Comparison of ENCODE assay signal across 1 cellular context in the genomic region with DNA sequence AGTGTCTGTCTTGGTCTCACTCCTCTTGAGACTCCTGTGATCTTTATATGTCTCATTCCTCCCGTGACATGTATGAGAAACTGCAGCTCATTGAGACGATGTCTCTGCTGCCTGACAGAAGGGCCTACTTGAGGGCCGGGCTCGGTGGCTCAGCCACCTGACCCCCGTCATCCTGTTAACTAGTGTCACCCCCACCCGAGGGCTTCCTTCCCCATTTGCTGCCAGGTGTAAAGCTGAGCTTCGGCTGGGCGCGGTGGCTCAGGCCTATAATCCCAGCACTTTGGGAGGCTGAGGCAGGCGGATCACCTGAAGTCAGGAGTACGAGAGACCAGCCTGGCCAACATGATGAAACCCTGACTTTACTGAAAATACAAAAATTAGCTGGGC.
TF ChIP-seq lines count a peak whose summit lies in the region.

No MANE protein-coding gene starts in this region.

TF ChIP-seq in GM23338, 12 proteins besides CTCF, POLR2A, EP300 and RAD21:
- TF ChIP-seq, protein P1, sequence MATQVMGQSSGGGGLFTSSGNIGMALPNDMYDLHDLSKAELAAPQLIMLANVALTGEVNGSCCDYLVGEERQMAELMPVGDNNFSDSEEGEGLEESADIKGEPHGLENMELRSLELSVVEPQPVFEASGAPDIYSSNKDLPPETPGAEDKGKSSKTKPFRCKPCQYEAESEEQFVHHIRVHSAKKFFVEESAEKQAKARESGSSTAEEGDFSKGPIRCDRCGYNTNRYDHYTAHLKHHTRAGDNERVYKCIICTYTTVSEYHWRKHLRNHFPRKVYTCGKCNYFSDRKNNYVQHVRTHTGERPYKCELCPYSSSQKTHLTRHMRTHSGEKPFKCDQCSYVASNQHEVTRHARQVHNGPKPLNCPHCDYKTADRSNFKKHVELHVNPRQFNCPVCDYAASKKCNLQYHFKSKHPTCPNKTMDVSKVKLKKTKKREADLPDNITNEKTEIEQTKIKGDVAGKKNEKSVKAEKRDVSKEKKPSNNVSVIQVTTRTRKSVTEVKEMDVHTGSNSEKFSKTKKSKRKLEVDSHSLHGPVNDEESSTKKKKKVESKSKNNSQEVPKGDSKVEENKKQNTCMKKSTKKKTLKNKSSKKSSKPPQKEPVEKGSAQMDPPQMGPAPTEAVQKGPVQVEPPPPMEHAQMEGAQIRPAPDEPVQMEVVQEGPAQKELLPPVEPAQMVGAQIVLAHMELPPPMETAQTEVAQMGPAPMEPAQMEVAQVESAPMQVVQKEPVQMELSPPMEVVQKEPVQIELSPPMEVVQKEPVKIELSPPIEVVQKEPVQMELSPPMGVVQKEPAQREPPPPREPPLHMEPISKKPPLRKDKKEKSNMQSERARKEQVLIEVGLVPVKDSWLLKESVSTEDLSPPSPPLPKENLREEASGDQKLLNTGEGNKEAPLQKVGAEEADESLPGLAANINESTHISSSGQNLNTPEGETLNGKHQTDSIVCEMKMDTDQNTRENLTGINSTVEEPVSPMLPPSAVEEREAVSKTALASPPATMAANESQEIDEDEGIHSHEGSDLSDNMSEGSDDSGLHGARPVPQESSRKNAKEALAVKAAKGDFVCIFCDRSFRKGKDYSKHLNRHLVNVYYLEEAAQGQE (IDR thresholded peaks at IDR 0.05; ENCODE audit: unreplicated experiment) = no peak
- no peak for TF ChIP-seq CREB1 (CRISPR knock-in tag; IDR thresholded peaks at IDR 0.05; ENCODE audit: low read depth)
- TF ChIP-seq, protein P2, sequence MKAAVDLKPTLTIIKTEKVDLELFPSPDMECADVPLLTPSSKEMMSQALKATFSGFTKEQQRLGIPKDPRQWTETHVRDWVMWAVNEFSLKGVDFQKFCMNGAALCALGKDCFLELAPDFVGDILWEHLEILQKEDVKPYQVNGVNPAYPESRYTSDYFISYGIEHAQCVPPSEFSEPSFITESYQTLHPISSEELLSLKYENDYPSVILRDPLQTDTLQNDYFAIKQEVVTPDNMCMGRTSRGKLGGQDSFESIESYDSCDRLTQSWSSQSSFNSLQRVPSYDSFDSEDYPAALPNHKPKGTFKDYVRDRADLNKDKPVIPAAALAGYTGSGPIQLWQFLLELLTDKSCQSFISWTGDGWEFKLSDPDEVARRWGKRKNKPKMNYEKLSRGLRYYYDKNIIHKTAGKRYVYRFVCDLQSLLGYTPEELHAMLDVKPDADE (IDR thresholded peaks at IDR 0.05) = no peak
- TF ChIP-seq ZNF331 (CRISPR knock-in tag; IDR thresholded peaks at IDR 0.05; ENCODE audit: low read depth) = no peak
- TF ChIP-seq, protein P3, sequence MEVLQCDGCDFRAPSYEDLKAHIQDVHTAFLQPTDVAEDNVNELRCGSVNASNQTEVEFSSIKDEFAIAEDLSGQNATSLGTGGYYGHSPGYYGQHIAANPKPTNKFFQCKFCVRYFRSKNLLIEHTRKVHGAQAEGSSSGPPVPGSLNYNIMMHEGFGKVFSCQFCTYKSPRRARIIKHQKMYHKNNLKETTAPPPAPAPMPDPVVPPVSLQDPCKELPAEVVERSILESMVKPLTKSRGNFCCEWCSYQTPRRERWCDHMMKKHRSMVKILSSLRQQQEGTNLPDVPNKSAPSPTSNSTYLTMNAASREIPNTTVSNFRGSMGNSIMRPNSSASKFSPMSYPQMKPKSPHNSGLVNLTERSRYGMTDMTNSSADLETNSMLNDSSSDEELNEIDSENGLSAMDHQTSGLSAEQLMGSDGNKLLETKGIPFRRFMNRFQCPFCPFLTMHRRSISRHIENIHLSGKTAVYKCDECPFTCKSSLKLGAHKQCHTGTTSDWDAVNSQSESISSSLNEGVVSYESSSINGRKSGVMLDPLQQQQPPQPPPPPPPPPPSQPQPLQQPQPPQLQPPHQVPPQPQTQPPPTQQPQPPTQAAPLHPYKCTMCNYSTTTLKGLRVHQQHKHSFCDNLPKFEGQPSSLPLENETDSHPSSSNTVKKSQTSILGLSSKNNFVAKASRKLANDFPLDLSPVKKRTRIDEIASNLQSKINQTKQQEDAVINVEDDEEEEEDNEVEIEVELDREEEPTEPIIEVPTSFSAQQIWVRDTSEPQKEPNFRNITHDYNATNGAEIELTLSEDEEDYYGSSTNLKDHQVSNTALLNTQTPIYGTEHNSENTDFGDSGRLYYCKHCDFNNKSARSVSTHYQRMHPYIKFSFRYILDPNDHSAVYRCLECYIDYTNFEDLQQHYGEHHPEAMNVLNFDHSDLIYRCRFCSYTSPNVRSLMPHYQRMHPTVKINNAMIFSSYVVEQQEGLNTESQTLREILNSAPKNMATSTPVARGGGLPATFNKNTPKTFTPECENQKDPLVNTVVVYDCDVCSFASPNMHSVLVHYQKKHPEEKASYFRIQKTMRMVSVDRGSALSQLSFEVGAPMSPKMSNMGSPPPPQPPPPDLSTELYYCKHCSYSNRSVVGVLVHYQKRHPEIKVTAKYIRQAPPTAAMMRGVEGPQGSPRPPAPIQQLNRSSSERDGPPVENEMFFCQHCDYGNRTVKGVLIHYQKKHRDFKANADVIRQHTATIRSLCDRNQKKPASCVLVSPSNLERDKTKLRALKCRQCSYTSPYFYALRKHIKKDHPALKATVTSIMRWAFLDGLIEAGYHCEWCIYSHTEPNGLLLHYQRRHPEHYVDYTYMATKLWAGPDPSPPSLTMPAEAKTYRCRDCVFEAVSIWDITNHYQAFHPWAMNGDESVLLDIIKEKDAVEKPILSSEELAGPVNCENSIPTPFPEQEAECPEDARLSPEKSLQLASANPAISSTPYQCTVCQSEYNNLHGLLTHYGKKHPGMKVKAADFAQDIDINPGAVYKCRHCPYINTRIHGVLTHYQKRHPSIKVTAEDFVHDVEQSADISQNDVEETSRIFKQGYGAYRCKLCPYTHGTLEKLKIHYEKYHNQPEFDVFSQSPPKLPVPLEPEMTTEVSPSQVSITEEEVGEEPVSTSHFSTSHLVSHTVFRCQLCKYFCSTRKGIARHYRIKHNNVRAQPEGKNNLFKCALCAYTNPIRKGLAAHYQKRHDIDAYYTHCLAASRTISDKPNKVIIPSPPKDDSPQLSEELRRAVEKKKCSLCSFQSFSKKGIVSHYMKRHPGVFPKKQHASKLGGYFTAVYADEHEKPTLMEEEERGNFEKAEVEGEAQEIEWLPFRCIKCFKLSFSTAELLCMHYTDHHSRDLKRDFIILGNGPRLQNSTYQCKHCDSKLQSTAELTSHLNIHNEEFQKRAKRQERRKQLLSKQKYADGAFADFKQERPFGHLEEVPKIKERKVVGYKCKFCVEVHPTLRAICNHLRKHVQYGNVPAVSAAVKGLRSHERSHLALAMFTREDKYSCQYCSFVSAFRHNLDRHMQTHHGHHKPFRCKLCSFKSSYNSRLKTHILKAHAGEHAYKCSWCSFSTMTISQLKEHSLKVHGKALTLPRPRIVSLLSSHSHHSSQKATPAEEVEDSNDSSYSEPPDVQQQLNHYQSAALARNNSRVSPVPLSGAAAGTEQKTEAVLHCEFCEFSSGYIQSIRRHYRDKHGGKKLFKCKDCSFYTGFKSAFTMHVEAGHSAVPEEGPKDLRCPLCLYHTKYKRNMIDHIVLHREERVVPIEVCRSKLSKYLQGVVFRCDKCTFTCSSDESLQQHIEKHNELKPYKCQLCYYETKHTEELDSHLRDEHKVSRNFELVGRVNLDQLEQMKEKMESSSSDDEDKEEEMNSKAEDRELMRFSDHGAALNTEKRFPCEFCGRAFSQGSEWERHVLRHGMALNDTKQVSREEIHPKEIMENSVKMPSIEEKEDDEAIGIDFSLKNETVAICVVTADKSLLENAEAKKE (CRISPR knock-in tag; IDR thresholded peaks at IDR 0.05) = no peak
- no peak for TF ChIP-seq ZNF114 (CRISPR knock-in tag; IDR thresholded peaks at IDR 0.05)
- no peak for TF ChIP-seq STAT1 (IDR thresholded peaks at IDR 0.05; ENCODE audit: unreplicated experiment)
- TF ChIP-seq EZH2phosphoT487 (IDR thresholded peaks at IDR 0.05; ENCODE audit: unreplicated experiment) = no peak
- TF ChIP-seq POLR2AphosphoS5 (IDR thresholded peaks at IDR 0.05; ENCODE audit: low read depth) = no peak
- no peak for TF ChIP-seq JUNB (IDR thresholded peaks at IDR 0.05; ENCODE audit: unreplicated experiment)
- TF ChIP-seq EZH2 (IDR thresholded peaks at IDR 0.05; ENCODE audit: low read depth, unreplicated experiment) = no peak
- no peak for TF ChIP-seq NANOG (IDR thresholded peaks at IDR 0.05; ENCODE audit: borderline replicate concordance)
